8 cellular contexts compared by ENCODE assay signal in genomic region chr6:30556714-30556963, GRCh38. TPM values are rescaled to one million over a fixed set of nuclear protein-coding genes. Genes with fewer than 3 reads are reported as not detected.
DNase-seq lines count a peak whose midpoint lies in the region; ATAC-seq and TF ChIP-seq lines count a peak whose summit lies in the region.

No MANE protein-coding gene starts in this region.

- H3K4me1 ChIP-seq in neutrophil (ENCODE audit: control insufficient read depth in 1 of 2, insufficient read depth in 1 of 2, low read depth in 1 of 2, low read length in 1 of 2) = peaks cover 23% of the 10 kb centered on the region in 2 experiments

- H3K9me3 ChIP-seq in neutrophil = no peaks in the 10 kb centered on the region

- POLR2A ChIA-PET in activated CD4-positive, alpha-beta T cell treated with anti-CD3 and anti-CD28 coated beads, Interleukin-2, amount 10 ng/mL, durations not matched to agents 7 days and 5 days (lab: Charles Lee) = interaction anchor here (0.7 to 1.7 kb wide), 2 partner anchors 14 to 90 kb away, joined by 3 to 8 read pairs; partner anchors contain the start of gene ABCF1

- peak overlapping the region; percentile 96 for H3K4me3 Mint-ChIP-seq in activated CD4-positive, alpha-beta T cell treated with anti-CD3 and anti-CD28 coated beads, Interleukin-2, amount 10 ng/mL, durations not matched to agents 7 days and 5 days
- H3K4me3 Mint-ChIP-seq in type B pancreatic cell = peak overlapping the region; percentile 99

- no peak for TF ChIP-seq CTCF in epithelial cell of esophagus (IDR thresholded peaks at IDR 0.05; ENCODE audit: insufficient read depth, low read depth, low read length, missing control alignments)
- TF ChIP-seq CTCF in neutrophil (IDR thresholded peaks at IDR 0.05) = no peak
- TF ChIP-seq CTCF in type B pancreatic cell (conservative IDR thresholded peaks at IDR 0.05) = no peak

- no peak for ATAC-seq in GM21576 (IDR thresholded peaks at IDR 0.05; ENCODE audit: unreplicated experiment)
- ATAC-seq in HG02884 (IDR thresholded peaks at IDR 0.05; ENCODE audit: unreplicated experiment) = no peak

- CTCF ChIA-PET in activated CD4-positive, alpha-beta T cell treated with anti-CD3 and anti-CD28 coated beads, Interleukin-2, amount 10 ng/mL, durations not matched to agents 7 days and 5 days (lab: Charles Lee) = interaction anchor here (1.1 to 6.0 kb wide), 2 partner anchors 12 to 530 kb away, joined by 3 to 44 read pairs; no protein-coding TSS in a partner anchor

- H3K4me1 Mint-ChIP-seq in activated CD4-positive, alpha-beta T cell treated with anti-CD3 and anti-CD28 coated beads, Interleukin-2, amount 10 ng/mL, durations not matched to agents 7 days and 5 days = peaks cover 39% of the 10 kb centered on the region
- H3K4me1 Mint-ChIP-seq in type B pancreatic cell (ENCODE audit: unreplicated experiment) = peaks cover 27% of the 10 kb centered on the region

- peaks cover 11% of the 10 kb centered on the region for H3K36me3 ChIP-seq in neutrophil

- peak; percentile 89 for DNase-seq in NK-92 treated with Interleukin-12 subunit alpha and Interleukin-12 subunit beta, amount 100 ng/mL, for 24 hours (lab: John Stamatoyannopoulos, UW)
- DNase-seq in NK-92 (lab: John Stamatoyannopoulos, UW; ENCODE audit: unreplicated experiment) = no peak
- DNase-seq in activated CD4-positive, alpha-beta T cell treated with anti-CD3 and anti-CD28 coated beads, Interleukin-2, amount 10 ng/mL, durations not matched to agents 7 days and 5 days = peak; percentile 94
- DNase-seq in epithelial cell of esophagus (ENCODE audit: low read depth) = peak; percentile 85
- DNase-seq in type B pancreatic cell (ENCODE audit: extremely low spot score, unreplicated experiment) = no peak

- no peaks in the 10 kb centered on the region for H3K9me3 Mint-ChIP-seq in activated CD4-positive, alpha-beta T cell treated with anti-CD3 and anti-CD28 coated beads, Interleukin-2, amount 10 ng/mL, durations not matched to agents 7 days and 5 days
- H3K9me3 Mint-ChIP-seq in type B pancreatic cell = no peaks in the 10 kb centered on the region

- H3K4me3 ChIP-seq in epithelial cell of esophagus (ENCODE audit: low read length) (peak overlapping the region; percentile 98), neutrophil (ENCODE audit: low read depth in 1 of 2, low read length in 1 of 2) (peak overlapping the region; percentile 95 to 100)

- H3K27ac Mint-ChIP-seq in activated CD4-positive, alpha-beta T cell treated with anti-CD3 and anti-CD28 coated beads, Interleukin-2, amount 10 ng/mL, durations not matched to agents 7 days and 5 days = peak overlapping the region; percentile 99
- peak overlapping the region; percentile 99 for H3K27ac Mint-ChIP-seq in type B pancreatic cell

- peak overlapping the region; percentile 99 for H3K27ac ChIP-seq in neutrophil

- no peaks in the 10 kb centered on the region for H3K27me3 Mint-ChIP-seq in activated CD4-positive, alpha-beta T cell treated with anti-CD3 and anti-CD28 coated beads, Interleukin-2, amount 10 ng/mL, durations not matched to agents 7 days and 5 days
- H3K27me3 Mint-ChIP-seq in type B pancreatic cell = no peaks in the 10 kb centered on the region

- H3K36me3 Mint-ChIP-seq in activated CD4-positive, alpha-beta T cell treated with anti-CD3 and anti-CD28 coated beads, Interleukin-2, amount 10 ng/mL, durations not matched to agents 7 days and 5 days (ENCODE audit: low read depth) = peaks cover 41% of the 10 kb centered on the region
- peaks cover 18% of the 10 kb centered on the region for H3K36me3 Mint-ChIP-seq in type B pancreatic cell

- H3K27me3 ChIP-seq in neutrophil = peaks cover 6% of the 10 kb centered on the region

RNA-seq across cellular contexts. Expression of gene GNL1, which starts 0.3 kb away (rescaled TPM):
- 10 to 100 TPM; 51.5 to 59.9 TPM for total RNA-seq in activated CD4-positive, alpha-beta T cell treated with anti-CD3 and anti-CD28 coated beads, Interleukin-2, amount 10 ng/mL, durations not matched to agents 7 days and 5 days
- total RNA-seq in type B pancreatic cell (ENCODE audit: low replicate concordance) = 59.3 and 67.1 TPM in 2 replicates

RNA-seq across cellular contexts. Expression of gene PRR3, which starts 0.5 kb away (rescaled TPM):
- total RNA-seq in activated CD4-positive, alpha-beta T cell treated with anti-CD3 and anti-CD28 coated beads, Interleukin-2, amount 10 ng/mL, durations not matched to agents 7 days and 5 days = 10 to 100 TPM; 16.0 to 22.2 TPM
- total RNA-seq in type B pancreatic cell (ENCODE audit: low replicate concordance) = 10.7 and 32.5 TPM in 2 replicates

RNA-seq across cellular contexts. Expression of gene ABCF1, which starts 14.6 kb away (rescaled TPM):
- 10 to 100 TPM; 72.2 to 78.0 TPM for total RNA-seq in activated CD4-positive, alpha-beta T cell treated with anti-CD3 and anti-CD28 coated beads, Interleukin-2, amount 10 ng/mL, durations not matched to agents 7 days and 5 days
- total RNA-seq in type B pancreatic cell (ENCODE audit: low replicate concordance) = 64.2 and 69.2 TPM in 2 replicates

Comparison
In these comparisons a context has a peak if more than half of its experiments do, and no peak if none do; other contexts are left out.
1. DNase-seq: peak in NK-92 treated with Interleukin-12 subunit alpha and Interleukin-12 subunit beta, amount 100 ng/mL, for 24 hours (single experiment), activated CD4-positive, alpha-beta T cell treated with anti-CD3 and anti-CD28 coated beads, Interleukin-2, amount 10 ng/mL, durations not matched to agents 7 days and 5 days (single experiment) and epithelial cell of esophagus (single experiment); none in NK-92 (single experiment) and type B pancreatic cell (single experiment).